ENCODE assay signal across 1 cellular context in the genomic region with DNA sequence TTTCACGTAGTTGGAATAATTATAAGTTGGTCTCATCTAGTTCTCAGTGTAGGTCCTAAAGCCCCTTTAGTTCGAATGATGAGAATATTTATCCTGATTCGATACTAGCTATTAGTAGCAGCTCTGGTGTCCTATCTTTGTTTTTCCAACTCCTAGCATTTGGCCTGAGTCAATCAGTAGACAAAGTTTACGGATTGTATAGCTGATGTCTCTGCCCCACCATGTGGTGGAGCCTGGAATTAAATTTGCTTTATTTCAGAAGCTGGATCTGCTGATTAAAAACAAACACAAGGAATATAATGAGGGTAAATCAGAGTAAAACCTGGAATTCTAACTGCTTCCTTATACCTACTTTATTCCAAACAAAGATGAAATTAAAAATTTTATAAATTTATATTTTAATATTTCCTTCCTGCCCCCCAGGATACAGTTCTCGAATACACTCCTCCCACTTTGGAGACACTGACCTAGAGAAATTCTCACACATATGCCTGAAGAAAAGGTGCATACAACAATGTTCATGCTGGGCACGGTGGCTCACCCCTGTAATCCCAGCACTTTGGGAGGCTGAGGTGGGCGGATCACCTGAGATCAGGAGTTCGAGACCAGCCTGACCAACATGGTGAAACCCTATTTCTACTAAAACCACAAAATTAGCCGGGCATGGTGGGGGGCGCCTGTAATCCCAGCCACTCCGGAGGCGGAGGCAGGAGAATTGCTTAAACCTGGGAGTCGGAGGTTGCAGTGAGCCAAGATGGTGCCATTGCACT.
TF ChIP-seq lines count a peak whose summit lies in the region.

No MANE protein-coding gene starts in this region.

TF ChIP-seq in HepG2, 621 proteins besides CTCF, POLR2A, EP300 and RAD21 (continued from another document):
- TF ChIP-seq DZIP1 (CRISPR knock-in tag; IDR thresholded peaks at IDR 0.05) (no peak), ZNF232 (CRISPR knock-in tag; IDR thresholded peaks at IDR 0.05; ENCODE audit: borderline replicate concordance) (no peak), TAF1 (CRISPR knock-in tag; IDR thresholded peaks at IDR 0.05) (no peak), ZNF24 (IDR thresholded peaks at IDR 0.05) (0 out of 2 replicates have a peak, but pooled peaks have one; percentile 32), ZNF383 (CRISPR knock-in tag; IDR thresholded peaks at IDR 0.05; ENCODE audit: borderline replicate concordance) (0 out of 2 replicates have a peak, but pooled peaks have one; percentile 70), MBD4 (IDR thresholded peaks at IDR 0.05; ENCODE audit: borderline replicate concordance, low read length) (no peak), RORA (CRISPR knock-in tag; IDR thresholded peaks at IDR 0.05) (no peak), ZNF430 (CRISPR knock-in tag; IDR thresholded peaks at IDR 0.05) (no peak), ADNP (CRISPR knock-in tag; IDR thresholded peaks at IDR 0.05) (no peak), ZBTB34 (CRISPR knock-in tag; IDR thresholded peaks at IDR 0.05) (no peak), ZMYM3 (CRISPR knock-in tag; IDR thresholded peaks at IDR 0.05) (no peak), ZNF639 (CRISPR knock-in tag; conservative IDR thresholded peaks at IDR 0.05) (no peak), DDIT3 (CRISPR knock-in tag; IDR thresholded peaks at IDR 0.05) (no peak), ZNF775 (CRISPR knock-in tag; IDR thresholded peaks at IDR 0.05; ENCODE audit: borderline replicate concordance) (no peak), ARID3A (IDR thresholded peaks at IDR 0.05; ENCODE audit: low read depth, low read length) (peak; percentile 100), GABPB1 (CRISPR knock-in tag; IDR thresholded peaks at IDR 0.05) (no peak), ZBTB44 (CRISPR knock-in tag; IDR thresholded peaks at IDR 0.05) (no peak), ZNF496 (CRISPR knock-in tag; IDR thresholded peaks at IDR 0.05; ENCODE audit: insufficient replicate concordance) (no peak), SKIL (CRISPR knock-in tag; IDR thresholded peaks at IDR 0.05; ENCODE audit: borderline replicate concordance) (no peak), HNF1A (IDR thresholded peaks at IDR 0.05; ENCODE audit: low read depth) (no peak), HNF1A (CRISPR knock-in tag; IDR thresholded peaks at IDR 0.05; ENCODE audit: borderline replicate concordance) (no peak), ZEB1 (IDR thresholded peaks at IDR 0.05; ENCODE audit: insufficient replicate concordance, low read depth) (no peak), JUN (CRISPR knock-in tag; IDR thresholded peaks at IDR 0.05) (no peak), IKZF4 (CRISPR knock-in tag; IDR thresholded peaks at IDR 0.05; ENCODE audit: borderline replicate concordance, low read depth, not compliant biosample characterization) (no peak), SATB2 (CRISPR knock-in tag; IDR thresholded peaks at IDR 0.05) (no peak), TCF12 (IDR thresholded peaks at IDR 0.05) (no peak), TCF12 (CRISPR knock-in tag; IDR thresholded peaks at IDR 0.05) (no peak), ZC3H13 (CRISPR knock-in tag; IDR thresholded peaks at IDR 0.05) (no peak), KLF16 (CRISPR knock-in tag; IDR thresholded peaks at IDR 0.05) (peak in 1 of 2 experiments; percentile 77; a peak in 1 of 4 replicates), MXD4 (CRISPR knock-in tag; IDR thresholded peaks at IDR 0.05) (0 out of 2 replicates have a peak, but pooled peaks have one; percentile 22), ZNF543 (CRISPR knock-in tag; IDR thresholded peaks at IDR 0.05) (no peak), SRY (CRISPR knock-in tag; IDR thresholded peaks at IDR 0.05) (no peak), TGIF2 (CRISPR knock-in tag; IDR thresholded peaks at IDR 0.05) (no peak), SUZ12 (IDR thresholded peaks at IDR 0.05; ENCODE audit: low read depth, low read length) (no peak)
- TF ChIP-seq, protein P1, sequence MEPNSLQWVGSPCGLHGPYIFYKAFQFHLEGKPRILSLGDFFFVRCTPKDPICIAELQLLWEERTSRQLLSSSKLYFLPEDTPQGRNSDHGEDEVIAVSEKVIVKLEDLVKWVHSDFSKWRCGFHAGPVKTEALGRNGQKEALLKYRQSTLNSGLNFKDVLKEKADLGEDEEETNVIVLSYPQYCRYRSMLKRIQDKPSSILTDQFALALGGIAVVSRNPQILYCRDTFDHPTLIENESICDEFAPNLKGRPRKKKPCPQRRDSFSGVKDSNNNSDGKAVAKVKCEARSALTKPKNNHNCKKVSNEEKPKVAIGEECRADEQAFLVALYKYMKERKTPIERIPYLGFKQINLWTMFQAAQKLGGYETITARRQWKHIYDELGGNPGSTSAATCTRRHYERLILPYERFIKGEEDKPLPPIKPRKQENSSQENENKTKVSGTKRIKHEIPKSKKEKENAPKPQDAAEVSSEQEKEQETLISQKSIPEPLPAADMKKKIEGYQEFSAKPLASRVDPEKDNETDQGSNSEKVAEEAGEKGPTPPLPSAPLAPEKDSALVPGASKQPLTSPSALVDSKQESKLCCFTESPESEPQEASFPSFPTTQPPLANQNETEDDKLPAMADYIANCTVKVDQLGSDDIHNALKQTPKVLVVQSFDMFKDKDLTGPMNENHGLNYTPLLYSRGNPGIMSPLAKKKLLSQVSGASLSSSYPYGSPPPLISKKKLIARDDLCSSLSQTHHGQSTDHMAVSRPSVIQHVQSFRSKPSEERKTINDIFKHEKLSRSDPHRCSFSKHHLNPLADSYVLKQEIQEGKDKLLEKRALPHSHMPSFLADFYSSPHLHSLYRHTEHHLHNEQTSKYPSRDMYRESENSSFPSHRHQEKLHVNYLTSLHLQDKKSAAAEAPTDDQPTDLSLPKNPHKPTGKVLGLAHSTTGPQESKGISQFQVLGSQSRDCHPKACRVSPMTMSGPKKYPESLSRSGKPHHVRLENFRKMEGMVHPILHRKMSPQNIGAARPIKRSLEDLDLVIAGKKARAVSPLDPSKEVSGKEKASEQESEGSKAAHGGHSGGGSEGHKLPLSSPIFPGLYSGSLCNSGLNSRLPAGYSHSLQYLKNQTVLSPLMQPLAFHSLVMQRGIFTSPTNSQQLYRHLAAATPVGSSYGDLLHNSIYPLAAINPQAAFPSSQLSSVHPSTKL (CRISPR knock-in tag; IDR thresholded peaks at IDR 0.05), result 0 out of 2 replicates have a peak, but pooled peaks have one; percentile 38
